ENCODE assay signal across 15 cellular contexts in the genomic region with DNA sequence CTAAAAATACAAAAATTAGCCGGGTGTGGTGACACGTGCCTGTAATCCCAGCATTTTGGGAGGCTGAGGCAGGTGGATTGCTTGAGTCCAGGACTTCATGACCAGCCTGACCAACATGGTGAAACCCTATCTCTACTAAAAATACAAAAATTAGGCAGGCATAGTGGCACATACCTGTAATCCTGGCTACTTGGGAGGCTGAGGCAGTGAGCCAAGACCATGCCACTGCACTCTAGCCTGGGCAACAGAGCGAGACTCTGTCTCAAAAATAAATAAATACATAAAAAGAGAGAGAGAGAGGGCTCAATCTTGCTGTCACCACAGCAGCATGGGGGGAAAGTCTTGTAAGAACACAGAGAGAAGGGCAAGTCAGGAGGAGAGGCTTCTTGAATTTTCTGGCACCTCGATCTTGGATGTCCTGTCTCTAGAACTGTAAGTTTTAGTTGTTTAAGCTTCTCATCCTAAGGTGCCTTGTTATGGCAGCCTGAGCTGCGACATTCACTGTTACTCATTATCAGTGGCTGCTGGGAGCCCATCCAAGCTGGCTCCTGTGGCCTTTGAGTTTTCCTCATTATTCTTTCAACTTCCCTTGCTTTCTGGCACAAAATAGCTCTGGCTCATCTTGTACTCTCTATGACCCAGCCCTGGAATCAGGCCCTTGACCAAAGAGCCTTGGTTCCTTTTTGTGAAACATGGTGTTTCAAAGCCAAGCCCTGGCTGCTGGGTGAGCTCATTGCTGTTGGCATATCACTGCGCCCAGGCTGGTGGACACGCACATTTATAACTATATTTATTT. TPM values are rescaled to one million over a fixed set of nuclear protein-coding genes. Genes with fewer than 3 reads are reported as not detected.
A peak's percentile ranks its signal among the peaks of the same experiment; 100 is the strongest.
DNase-seq lines count a peak whose midpoint lies in the region; ATAC-seq, FAIRE-seq and TF ChIP-seq lines count a peak whose summit lies in the region.
"Had no signal": no experiment of that assay in that cellular context is flagged by ENCODE, and none has a peak within 500 bp of the region (broad histone marks: within the 10 kb centered on the region; RNA-seq: fewer than 3 reads in every experiment).

No MANE protein-coding gene starts in this region.

- TF ChIP-seq CTCF in liver (IDR thresholded peaks at IDR 0.05; ENCODE audit: low read depth, low read length, missing input control): no peak
- TF ChIP-seq CTCF in HepG2 (CRISPR knock-in tag; IDR thresholded peaks at IDR 0.05): no peak
- TF ChIP-seq CTCF in astrocyte of the spinal cord (IDR thresholded peaks at IDR 0.05; ENCODE audit: low read depth, low read length): no peak
- no peak for TF ChIP-seq CTCF in right lobe of liver (IDR thresholded peaks at IDR 0.05)

- no peak overlapping the region for H3K27ac Mint-ChIP-seq in activated naive CD4-positive, alpha-beta T cell treated with anti-CD3 and anti-CD28 coated beads for 36 hours
- H3K27ac Mint-ChIP-seq: activated naive CD8-positive, alpha-beta T cell treated with anti-CD3 and anti-CD28 coated beads, Interleukin-2, amount 10 ng/mL, durations not matched to agents 7 days and 5 days; B cell had no signal

- H3K27me3 ChIP-seq in liver (ENCODE audit: control insufficient read depth in 4 of 4, insufficient read depth in 4 of 4, low read length in 3 of 4) (no peaks in the 10 kb centered on the region), HepG2 (ENCODE audit: control insufficient read depth in 1 of 2, insufficient read depth in 2 of 2, low read length in 2 of 2) (no peaks in the 10 kb centered on the region; a peak in 1 of 5 replicates), right lobe of liver (no peaks in the 10 kb centered on the region), aorta (ENCODE audit: control insufficient read depth in 1 of 2, insufficient read depth in 2 of 2, low read length in 1 of 2) (no peaks in the 10 kb centered on the region)
- H3K27me3 ChIP-seq: Peyer's patch, uterus had no signal

- no peak for TF ChIP-seq POLR2A in HepG2 (IDR thresholded peaks at IDR 0.05; ENCODE audit: insufficient read depth in 1 of 2, low read depth in 2 of 2, low read length in 2 of 2)
- TF ChIP-seq POLR2A in right lobe of liver (IDR thresholded peaks at IDR 0.05): no peak

- H3K36me3 ChIP-seq in liver (ENCODE audit: control insufficient read depth in 4 of 4, insufficient read depth in 3 of 4, low read depth in 1 of 4, low read length in 3 of 4) (no peaks in the 10 kb centered on the region), HepG2 (replicated peaks in 1 of 2; ENCODE audit: control insufficient read depth in 1 of 2, insufficient read depth in 2 of 2, low read length in 2 of 2) (no peaks in the 10 kb centered on the region), right lobe of liver (no peaks in the 10 kb centered on the region), aorta (ENCODE audit: control insufficient read depth in 1 of 2, insufficient read depth in 2 of 2, low read length in 1 of 2) (no peaks in the 10 kb centered on the region)
- H3K36me3 ChIP-seq: Peyer's patch, uterus had no signal

- no peaks in the 10 kb centered on the region for H3K36me3 Mint-ChIP-seq in activated naive CD4-positive, alpha-beta T cell treated with anti-CD3 and anti-CD28 coated beads for 36 hours (ENCODE audit: low read depth)
- H3K36me3 Mint-ChIP-seq: activated naive CD8-positive, alpha-beta T cell treated with anti-CD3 and anti-CD28 coated beads, Interleukin-2, amount 10 ng/mL, durations not matched to agents 7 days and 5 days had no signal

- H3K27ac ChIP-seq in liver (ENCODE audit: low read depth in 1 of 2, low read length in 2 of 2) (peak overlapping the region; percentile 86 to 93), HepG2 (ENCODE audit: extremely low read length, insufficient read depth, low read length) (no peak overlapping the region), right lobe of liver (peak overlapping the region; percentile 75 to 94 (median 87)), aorta (ENCODE audit: low read depth in 1 of 2, low read length in 2 of 2) (no peak overlapping the region)
- H3K27ac ChIP-seq: Peyer's patch, uterus had no signal

- 49% methylated on average over 7 of the region's 7 CpGs for WGBS in liver
- 82% methylated on average over 7 of the region's 7 CpGs for WGBS in HepG2 (ENCODE audit: low lambda C conversion rate)
- WGBS in right lobe of liver (ENCODE audit: insufficient coverage, low coverage, low lambda C conversion rate, missing lambda C conversion rate): 35% methylated on average over 7 of the region's 7 CpGs
- WGBS in aorta, 2 donors: 51 to 56% methylated on average over 7 of the region's 7 CpGs

- H2AFZ ChIP-seq in HepG2 (ENCODE audit: low read length): no peak overlapping the region

- no peak overlapping the region for H3K4me2 ChIP-seq in HepG2 (ENCODE audit: low read depth, low read length)

- H3K9ac ChIP-seq in liver (ENCODE audit: low read depth in 1 of 2, low read length in 2 of 2) (no peak overlapping the region), HepG2 (ENCODE audit: insufficient read depth, low read depth, low read length) (no peak overlapping the region)

- ATAC-seq in HepG2 (no peak), right lobe of liver (peak; percentile 57 to 73 (median 68)), aorta (ENCODE audit: low FRiP score) (peak; percentile 43)
- ATAC-seq: mucosa of descending colon had no signal

- POLR2A ChIA-PET in HepG2 (lab: Yijun Ruan, JAX): interaction anchor here (2.3 kb wide), 1 partner anchor 25 kb away, joined by 6 read pairs; a partner anchor contains a TSS

- H3K27me3 Mint-ChIP-seq in activated naive CD4-positive, alpha-beta T cell treated with anti-CD3 and anti-CD28 coated beads for 36 hours (ENCODE audit: low read depth): no peaks in the 10 kb centered on the region
- H3K27me3 Mint-ChIP-seq: B cell had no signal

- no peak for FAIRE-seq in HepG2 (lab: Jason Lieb, UNC)

- no TSS peak for BruUV-seq in HepG2 (replicated peaks; lab: Mats Ljungman, UMichigan)

- TF ChIP-seq EP300 in HepG2 (IDR thresholded peaks at IDR 0.05; ENCODE audit: low read depth in 2 of 2, low read length in 2 of 2): no peak
- TF ChIP-seq EP300 in HepG2 (CRISPR knock-in tag; IDR thresholded peaks at IDR 0.05; ENCODE audit: borderline replicate concordance): no peak

- intact Hi-C loops in HepG2 (cut with micrococcal nuclease; ENCODE audit: unreplicated experiment) (no loop called here), right lobe of liver (cut with DNase I) (no loop called here), aorta (cut with DNase I) (no loop called here)
- intact Hi-C loops in activated naive CD4-positive, alpha-beta T cell treated with anti-CD3 and anti-CD28 coated beads for 36 hours (cut with micrococcal nuclease): no loop called here

- H3K9me3 Mint-ChIP-seq in activated naive CD4-positive, alpha-beta T cell treated with anti-CD3 and anti-CD28 coated beads for 36 hours: no peaks in the 10 kb centered on the region
- H3K9me3 Mint-ChIP-seq: activated naive CD8-positive, alpha-beta T cell treated with anti-CD3 and anti-CD28 coated beads, Interleukin-2, amount 10 ng/mL, durations not matched to agents 7 days and 5 days had no signal

- no peaks in the 10 kb centered on the region for H3K4me1 Mint-ChIP-seq in activated naive CD4-positive, alpha-beta T cell treated with anti-CD3 and anti-CD28 coated beads for 36 hours (ENCODE audit: low read depth)
- H3K4me1 Mint-ChIP-seq: B cell had no signal

- CTCF ChIA-PET in HepG2 (lab: Yijun Ruan, JAX; ENCODE audit: low intra/inter-chr PET ratio, low total read pairs): no interaction called here
- CTCF ChIA-PET in activated naive CD4-positive, alpha-beta T cell treated with anti-CD3 and anti-CD28 coated beads for 36 hours (lab: Charles Lee): no interaction called here

- in situ Hi-C loops in HepG2 (cut with HindIII; ENCODE audit: extremely low pct_ligation_motif_present, low pct_unique_long_range_greater_than_20kb): no loop called here
- in situ Hi-C loops in astrocyte of the spinal cord (cut with HindIII; ENCODE audit: low sequenced_read_pairs): no loop called here

- peak; percentile 29 to 54 for TF ChIP-seq RAD21 in liver (IDR thresholded peaks at IDR 0.05)
- no peak for TF ChIP-seq RAD21 in HepG2 (CRISPR knock-in tag; IDR thresholded peaks at IDR 0.05)

- H3K4me3 ChIP-seq in liver (ENCODE audit: low read depth in 1 of 3, low read length in 3 of 3): no peak overlapping the region
- no peak overlapping the region for H3K4me3 ChIP-seq in HepG2 (replicated peaks in 1 of 3; ENCODE audit: insufficient read depth in 1 of 3, low read depth in 2 of 3, low read length in 3 of 3)
- H3K4me3 ChIP-seq in astrocyte of the spinal cord (ENCODE audit: low read depth, low read length): no peak overlapping the region
- no peak overlapping the region for H3K4me3 ChIP-seq in right lobe of liver
- no peak overlapping the region for H3K4me3 ChIP-seq in aorta (ENCODE audit: low read length in 2 of 2)
- H3K4me3 ChIP-seq: mucosa of descending colon, Peyer's patch, uterus had no signal

- H3K79me2 ChIP-seq in HepG2 (ENCODE audit: insufficient read depth, low read length): no peaks in the 10 kb centered on the region

- no peaks in the 10 kb centered on the region for H4K20me1 ChIP-seq in HepG2 (ENCODE audit: insufficient read depth, low read length)

- peaks cover 3 to 54% (median 38%) of the 10 kb centered on the region in 4 donors for H3K4me1 ChIP-seq in liver (ENCODE audit: control insufficient read depth in 4 of 4, insufficient read depth in 4 of 4, low read length in 3 of 4)
- peaks cover 85% of the 10 kb centered on the region for H3K4me1 ChIP-seq in HepG2 (ENCODE audit: insufficient read depth, low read length)
- H3K4me1 ChIP-seq in right lobe of liver: peaks cover 0 to 68% (median 17%) of the 10 kb centered on the region in 4 donors
- H3K4me1 ChIP-seq in aorta (ENCODE audit: control insufficient read depth in 1 of 2, insufficient read depth in 2 of 2, low read length in 2 of 2): no peaks in the 10 kb centered on the region
- H3K4me1 ChIP-seq: Peyer's patch, uterus had no signal

- DNase-seq in HepG2 (ENCODE audit: low spot score) (no peak), astrocyte of the spinal cord (ENCODE audit: low read depth, low spot score) (peak; percentile 80), right lobe of liver (peak; percentile 68 to 91 (median 84)), aorta (no peak), RPMI8226 (no peak)
- DNase-seq in activated T-cell treated with anti-CD3 and anti-CD28 coated beads, Interleukin-2, amount 50 U/mL, for 1 hour: no peak
- no peak for DNase-seq in activated naive CD4-positive, alpha-beta T cell treated with anti-CD3 and anti-CD28 coated beads for 36 hours
- DNase-seq: activated naive CD8-positive, alpha-beta T cell treated with anti-CD3 and anti-CD28 coated beads, Interleukin-2, amount 10 ng/mL, durations not matched to agents 7 days and 5 days; Kasumi-1; mucosa of descending colon; NCI-H2171 treated with DMSO at 0.1 percent for 48 hours; Peyer's patch had no signal

- H3K9me3 ChIP-seq in liver (ENCODE audit: control insufficient read depth in 4 of 4, low read length in 3 of 4) (no peaks in the 10 kb centered on the region), HepG2 (ENCODE audit: low read length) (no peaks in the 10 kb centered on the region), right lobe of liver (no peaks in the 10 kb centered on the region), aorta (ENCODE audit: control insufficient read depth, low read length) (no peaks in the 10 kb centered on the region)
- H3K9me3 ChIP-seq: mucosa of descending colon, Peyer's patch, uterus had no signal

- H3K4me3 Mint-ChIP-seq in activated naive CD4-positive, alpha-beta T cell treated with anti-CD3 and anti-CD28 coated beads for 36 hours: no peak overlapping the region
- H3K4me3 Mint-ChIP-seq: activated naive CD8-positive, alpha-beta T cell treated with anti-CD3 and anti-CD28 coated beads, Interleukin-2, amount 10 ng/mL, durations not matched to agents 7 days and 5 days; B cell had no signal

RNA-seq across cellular contexts. Expression of a gene that starts 8.0 kb away (rescaled TPM):
- total RNA-seq in liver: 10 to 100 TPM; 58.0 to 96.6 TPM
- polyA plus RNA-seq in liver: 100 to 1,000 TPM; 110 TPM
- 214 and 279 TPM in 2 replicates for total RNA-seq in HepG2 (2016; rRNA removed; fragmentation: Illumina TruSeq; extraction: Trizol)
- total RNA-seq in HepG2 (2016; cell fraction: cytosol; rRNA removed; fragmentation: Illumina TruSeq; extraction: Trizol; ENCODE audit: low read depth): 50.9 and 53.3 TPM in 2 replicates
- 219 and 288 TPM in 2 replicates for total RNA-seq in HepG2 (2016; cell fraction: insoluble cytoplasmic fraction; rRNA removed; fragmentation: Illumina TruSeq; extraction: Trizol)
- total RNA-seq in HepG2 (2016; cell fraction: membrane; rRNA removed; fragmentation: Illumina TruSeq; extraction: Trizol): 67.5 and 75.1 TPM in 2 replicates
- total RNA-seq in HepG2 (2016; cell fraction: nucleus; rRNA removed; fragmentation: Illumina TruSeq; extraction: Trizol): 86.3 and 92.9 TPM in 2 replicates
- polyA plus RNA-seq in HepG2 (2011; rRNA removed): 66.7 and 75.8 TPM in 2 replicates
- polyA plus RNA-seq in HepG2 (2011; cell fraction: cytosol; rRNA removed): 95.2 and 102 TPM in 2 replicates
- polyA plus RNA-seq in HepG2 (2011; cell fraction: nucleus; rRNA removed): 41.7 and 44.9 TPM in 2 replicates
- 71.8 and 98.0 TPM in 2 replicates for polyA plus RNA-seq in HepG2 (2012)
- 52.7 and 54.7 TPM in 2 replicates for polyA plus RNA-seq in HepG2 (2016; cell fraction: cytosol; fragmentation: Illumina TruSeq; extraction: Trizol; ENCODE audit: low read depth)
- polyA plus RNA-seq in HepG2 (2016; cell fraction: insoluble cytoplasmic fraction; fragmentation: Illumina TruSeq; extraction: Trizol; ENCODE audit: low read depth): 298 and 314 TPM in 2 replicates
- polyA plus RNA-seq in HepG2 (2016; cell fraction: membrane; fragmentation: Illumina TruSeq; extraction: Trizol; ENCODE audit: low read depth): 58.7 and 63.6 TPM in 2 replicates
- polyA plus RNA-seq in HepG2 (2016; cell fraction: nucleus; fragmentation: Illumina TruSeq; extraction: Trizol; ENCODE audit: insufficient read depth, low read depth): 117 and 127 TPM in 2 replicates
- polyA minus RNA-seq in HepG2 (2011; rRNA and poly(A)+ RNA removed; ENCODE audit: low replicate concordance): 52.6 and 310 TPM in 2 replicates
- 39.1 and 44.3 TPM in 2 replicates for polyA minus RNA-seq in HepG2 (2011; cell fraction: cytosol; rRNA and poly(A)+ RNA removed)
- polyA minus RNA-seq in HepG2 (2011; cell fraction: nucleus; rRNA and poly(A)+ RNA removed): 51.1 and 58.3 TPM in 2 replicates
- total RNA-seq in right lobe of liver: 10 to 100 TPM; 52.5 to 98.1 (median 63.3) TPM
- 100 to 1,000 TPM in 1 of 2 donors, 10 to 100 TPM in 1; 84.2 to 117 TPM for total RNA-seq in aorta
- 100 to 1,000 TPM; 181 to 204 TPM for polyA plus RNA-seq in aorta
- total RNA-seq in activated naive CD4-positive, alpha-beta T cell treated with anti-CD3 and anti-CD28 coated beads for 36 hours: 100 to 1,000 TPM; 127 to 129 TPM

RNA-seq across cellular contexts. Expression of a gene that starts 14.7 kb away (rescaled TPM):
- total RNA-seq in liver (under 1 TPM in 1 of 2 donors, not detected in 1; 0.59 TPM), HepG2 (2016; rRNA removed; fragmentation: Illumina TruSeq; extraction: Trizol) (0.60 and 1.2 TPM in 2 replicates), right lobe of liver (under 1 TPM in 3 of 6 experiments, not detected in 3; 0.15 to 0.49 (median 0.25) TPM), aorta (under 1 TPM; 0.66 to 0.71 TPM)
- polyA plus RNA-seq in liver (under 1 TPM; 0.12 to 0.28 TPM), HepG2 (2011; rRNA removed) (0.15 and 0.40 TPM in 2 replicates), aorta (under 1 TPM in 1 of 2 donors, not detected in 1; 0.46 TPM)
- 0.91 and 1.4 TPM in 2 replicates for total RNA-seq in HepG2 (2016; cell fraction: cytosol; rRNA removed; fragmentation: Illumina TruSeq; extraction: Trizol; ENCODE audit: low read depth)
- total RNA-seq in HepG2 (2016; cell fraction: insoluble cytoplasmic fraction; rRNA removed; fragmentation: Illumina TruSeq; extraction: Trizol): 1.0 and 1.7 TPM in 2 replicates
- 1.2 and 1.4 TPM in 2 replicates for total RNA-seq in HepG2 (2016; cell fraction: membrane; rRNA removed; fragmentation: Illumina TruSeq; extraction: Trizol)
- total RNA-seq in HepG2 (2016; cell fraction: nucleus; rRNA removed; fragmentation: Illumina TruSeq; extraction: Trizol): 0.72 and 1.2 TPM in 2 replicates
- 0.13 and 0.14 TPM in 2 replicates for polyA plus RNA-seq in HepG2 (2011; cell fraction: cytosol; rRNA removed)
- polyA plus RNA-seq in HepG2 (2011; cell fraction: nucleus; rRNA removed): 0.77 and 1.1 TPM in 2 replicates
- polyA plus RNA-seq in HepG2 (2012): 0.79 and 0.80 TPM in 2 replicates
- polyA plus RNA-seq in HepG2 (2016; cell fraction: cytosol; fragmentation: Illumina TruSeq; extraction: Trizol; ENCODE audit: low read depth): 0.51 and 1.2 TPM in 2 replicates
- polyA plus RNA-seq in HepG2 (2016; cell fraction: insoluble cytoplasmic fraction; fragmentation: Illumina TruSeq; extraction: Trizol; ENCODE audit: low read depth): 0.83 and 0.93 TPM in 2 replicates
- 0.44 TPM in 1 of 2 replicates, not detected in the other for polyA plus RNA-seq in HepG2 (2016; cell fraction: membrane; fragmentation: Illumina TruSeq; extraction: Trizol; ENCODE audit: low read depth)
- 2.3 and 3.6 TPM in 2 replicates for polyA plus RNA-seq in HepG2 (2016; cell fraction: nucleus; fragmentation: Illumina TruSeq; extraction: Trizol; ENCODE audit: insufficient read depth, low read depth)
- polyA minus RNA-seq in HepG2 (2011; rRNA and poly(A)+ RNA removed; ENCODE audit: low replicate concordance): 0.16 and 0.64 TPM in 2 replicates
- not detected in 2 replicates for polyA minus RNA-seq in HepG2 (2011; cell fraction: cytosol; rRNA and poly(A)+ RNA removed)
- 0.75 and 1.2 TPM in 2 replicates for polyA minus RNA-seq in HepG2 (2011; cell fraction: nucleus; rRNA and poly(A)+ RNA removed)
- total RNA-seq in activated naive CD4-positive, alpha-beta T cell treated with anti-CD3 and anti-CD28 coated beads for 36 hours: not detected

RNA-seq across cellular contexts. Expression of a gene that starts 25.8 kb away (rescaled TPM):
- total RNA-seq in liver: 10 to 100 TPM in 1 of 2 donors, 1 to 10 TPM in 1; 8.2 to 13.0 TPM
- polyA plus RNA-seq in liver: 10 to 100 TPM in 1 of 2 donors, 1 to 10 TPM in 1; 8.4 to 17.5 TPM
- 7.2 and 15.3 TPM in 2 replicates for total RNA-seq in HepG2 (2016; rRNA removed; fragmentation: Illumina TruSeq; extraction: Trizol)
- 5.8 and 6.7 TPM in 2 replicates for total RNA-seq in HepG2 (2016; cell fraction: cytosol; rRNA removed; fragmentation: Illumina TruSeq; extraction: Trizol; ENCODE audit: low read depth)
- total RNA-seq in HepG2 (2016; cell fraction: insoluble cytoplasmic fraction; rRNA removed; fragmentation: Illumina TruSeq; extraction: Trizol): 5.9 and 15.1 TPM in 2 replicates
- total RNA-seq in HepG2 (2016; cell fraction: membrane; rRNA removed; fragmentation: Illumina TruSeq; extraction: Trizol): 12.4 and 12.8 TPM in 2 replicates
- total RNA-seq in HepG2 (2016; cell fraction: nucleus; rRNA removed; fragmentation: Illumina TruSeq; extraction: Trizol): 13.7 and 15.1 TPM in 2 replicates
- polyA plus RNA-seq in HepG2 (2011; rRNA removed): 30.5 and 40.7 TPM in 2 replicates
- polyA plus RNA-seq in HepG2 (2011; cell fraction: cytosol; rRNA removed): 23.0 and 34.8 TPM in 2 replicates
- 143 and 176 TPM in 2 replicates for polyA plus RNA-seq in HepG2 (2011; cell fraction: nucleus; rRNA removed)
- polyA plus RNA-seq in HepG2 (2012): 13.2 and 20.5 TPM in 2 replicates
- 9.4 and 9.7 TPM in 2 replicates for polyA plus RNA-seq in HepG2 (2016; cell fraction: cytosol; fragmentation: Illumina TruSeq; extraction: Trizol; ENCODE audit: low read depth)
- polyA plus RNA-seq in HepG2 (2016; cell fraction: insoluble cytoplasmic fraction; fragmentation: Illumina TruSeq; extraction: Trizol; ENCODE audit: low read depth): 6.9 and 7.7 TPM in 2 replicates
- polyA plus RNA-seq in HepG2 (2016; cell fraction: membrane; fragmentation: Illumina TruSeq; extraction: Trizol; ENCODE audit: low read depth): 11.6 and 15.3 TPM in 2 replicates
- polyA plus RNA-seq in HepG2 (2016; cell fraction: nucleus; fragmentation: Illumina TruSeq; extraction: Trizol; ENCODE audit: insufficient read depth, low read depth): 31.2 and 34.6 TPM in 2 replicates
- 14.8 and 27.8 TPM in 2 replicates for polyA minus RNA-seq in HepG2 (2011; rRNA and poly(A)+ RNA removed; ENCODE audit: low replicate concordance)
- polyA minus RNA-seq in HepG2 (2011; cell fraction: cytosol; rRNA and poly(A)+ RNA removed): 8.2 and 8.5 TPM in 2 replicates
- polyA minus RNA-seq in HepG2 (2011; cell fraction: nucleus; rRNA and poly(A)+ RNA removed): 15.2 and 17.7 TPM in 2 replicates
- 10 to 100 TPM in 5 of 6 experiments, 1 to 10 TPM in 1; 9.8 to 21.2 (median 13.1) TPM for total RNA-seq in right lobe of liver
- total RNA-seq in aorta: 10 to 100 TPM; 75.1 to 88.9 TPM
- 100 to 1,000 TPM in 1 of 2 donors, 10 to 100 TPM in 1; 34.7 to 118 TPM for polyA plus RNA-seq in aorta
- total RNA-seq in activated naive CD4-positive, alpha-beta T cell treated with anti-CD3 and anti-CD28 coated beads for 36 hours: 1 to 10 TPM; 9.2 TPM

RNA-seq across cellular contexts. Expression of a gene that starts 55.8 kb away (rescaled TPM):
- total RNA-seq in liver (10 to 100 TPM; 12.5 to 14.2 TPM), HepG2 (2016; rRNA removed; fragmentation: Illumina TruSeq; extraction: Trizol) (not detected in 2 replicates), right lobe of liver (10 to 100 TPM in 3 of 6 experiments, 1 to 10 TPM in 3; 7.5 to 29.1 (median 10.1) TPM), aorta (10 to 100 TPM; 41.0 to 56.0 TPM)
- polyA plus RNA-seq in liver (10 to 100 TPM in 1 of 2 donors, 1 to 10 TPM in 1; 2.3 to 14.4 TPM), HepG2 (2011; rRNA removed) (not detected in 2 replicates), aorta (10 to 100 TPM in 1 of 2 donors, 1 to 10 TPM in 1; 6.3 to 37.8 TPM)
- total RNA-seq in HepG2 (2016; cell fraction: cytosol; rRNA removed; fragmentation: Illumina TruSeq; extraction: Trizol; ENCODE audit: low read depth): not detected in 2 replicates
- not detected in 2 replicates for total RNA-seq in HepG2 (2016; cell fraction: insoluble cytoplasmic fraction; rRNA removed; fragmentation: Illumina TruSeq; extraction: Trizol)
- not detected in 2 replicates for total RNA-seq in HepG2 (2016; cell fraction: membrane; rRNA removed; fragmentation: Illumina TruSeq; extraction: Trizol)
- total RNA-seq in HepG2 (2016; cell fraction: nucleus; rRNA removed; fragmentation: Illumina TruSeq; extraction: Trizol): not detected in 2 replicates
- polyA plus RNA-seq in HepG2 (2011; cell fraction: cytosol; rRNA removed): not detected in 2 replicates
- not detected in 2 replicates for polyA plus RNA-seq in HepG2 (2011; cell fraction: nucleus; rRNA removed)
- not detected in 2 replicates for polyA plus RNA-seq in HepG2 (2012)
- polyA plus RNA-seq in HepG2 (2016; cell fraction: cytosol; fragmentation: Illumina TruSeq; extraction: Trizol; ENCODE audit: low read depth): not detected in 2 replicates
- not detected in 2 replicates for polyA plus RNA-seq in HepG2 (2016; cell fraction: insoluble cytoplasmic fraction; fragmentation: Illumina TruSeq; extraction: Trizol; ENCODE audit: low read depth)
- polyA plus RNA-seq in HepG2 (2016; cell fraction: membrane; fragmentation: Illumina TruSeq; extraction: Trizol; ENCODE audit: low read depth): not detected in 2 replicates
- not detected in 2 replicates for polyA plus RNA-seq in HepG2 (2016; cell fraction: nucleus; fragmentation: Illumina TruSeq; extraction: Trizol; ENCODE audit: insufficient read depth, low read depth)
- polyA minus RNA-seq in HepG2 (2011; rRNA and poly(A)+ RNA removed; ENCODE audit: low replicate concordance): 0.61 and 0.70 TPM in 2 replicates
- not detected in 2 replicates for polyA minus RNA-seq in HepG2 (2011; cell fraction: cytosol; rRNA and poly(A)+ RNA removed)
- polyA minus RNA-seq in HepG2 (2011; cell fraction: nucleus; rRNA and poly(A)+ RNA removed): not detected in 2 replicates
- total RNA-seq in activated naive CD4-positive, alpha-beta T cell treated with anti-CD3 and anti-CD28 coated beads for 36 hours: not detected

Comparison
In these comparisons a context has a peak if more than half of its experiments do, and no peak if none do; other contexts are left out.
1. H3K27ac ChIP-seq: peak in liver (2 of 2) and right lobe of liver (3 of 3); none in HepG2 (single experiment) and aorta (0 of 2).
2. DNase-seq: peak in astrocyte of the spinal cord (single experiment) and right lobe of liver (3 of 3); none in HepG2 (single experiment), aorta (0 of 2), RPMI8226 (single experiment), activated T-cell treated with anti-CD3 and anti-CD28 coated beads, Interleukin-2, amount 50 U/mL, for 1 hour (single experiment) and activated naive CD4-positive, alpha-beta T cell treated with anti-CD3 and anti-CD28 coated beads for 36 hours (single experiment).